Comparison of ENCODE assay signal across 11 cellular contexts in the genomic region with DNA sequence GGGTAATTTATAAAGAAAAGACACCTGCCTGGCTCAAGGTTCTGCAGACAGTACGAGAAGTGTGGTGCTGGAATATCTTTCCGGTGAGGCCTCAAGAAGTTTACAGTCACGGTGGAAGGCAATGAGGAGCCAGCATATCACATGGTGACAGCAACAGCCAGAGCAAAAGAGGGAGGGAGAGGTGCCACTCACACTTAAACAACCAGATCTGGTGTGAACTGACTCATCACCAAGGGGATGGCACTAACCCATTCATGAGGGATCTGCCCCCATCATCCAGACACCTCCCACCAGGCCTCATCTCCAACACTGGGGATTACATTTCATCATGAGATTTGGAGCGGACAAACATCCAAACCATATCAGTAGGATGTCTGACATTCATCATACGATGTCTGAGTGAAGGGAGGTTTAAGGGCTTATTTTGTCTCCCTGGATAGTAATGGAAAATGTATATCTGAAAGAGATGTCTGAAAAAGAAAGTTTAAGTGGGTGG.
"Had no signal": no experiment of that assay in that cellular context is flagged by ENCODE, and none has a peak within 500 bp of the region (broad histone marks: within the 10 kb centered on the region; RNA-seq: fewer than 3 reads in every experiment).

No MANE protein-coding gene starts in this region.

- H3K27me3 ChIP-seq: esophagus squamous epithelium, hepatocyte, left lung, SJSA1 had no signal

- H3K4me1 ChIP-seq: esophagus squamous epithelium, left lung, SJSA1 had no signal

- H3K9me3 Mint-ChIP-seq: activated naive CD8-positive, alpha-beta T cell treated with anti-CD3 and anti-CD28 coated beads, Interleukin-2, amount 10 ng/mL, durations not matched to agents 7 days and 5 days; activated T-helper 2 cell treated with anti-CD3 and anti-CD28 coated beads, Interferon-gamma antibody, Interleukin-2, Interleukin-4, amounts not matched to agents 10 μg/mL and 5 μg/mL and 100 μg/mL, durations not matched to agents 14 hours and 24 hours and 36 hours; WTC11 had no signal

- H3K27ac ChIP-seq: esophagus squamous epithelium, hepatocyte, left lung, SJSA1 had no signal

- H3K9me3 ChIP-seq: esophagus squamous epithelium, left lung, SJSA1 had no signal

- H3K4me1 Mint-ChIP-seq: WTC11 had no signal

- H3K36me3 Mint-ChIP-seq: WTC11 had no signal

- H2AFZ ChIP-seq: hepatocyte had no signal

- H3K4me3 Mint-ChIP-seq: activated naive CD8-positive, alpha-beta T cell treated with anti-CD3 and anti-CD28 coated beads, Interleukin-2, amount 10 ng/mL, durations not matched to agents 7 days and 5 days; WTC11 had no signal

- H3K27ac Mint-ChIP-seq: activated naive CD8-positive, alpha-beta T cell treated with anti-CD3 and anti-CD28 coated beads, Interleukin-2, amount 10 ng/mL, durations not matched to agents 7 days and 5 days; activated T-helper 2 cell treated with anti-CD3 and anti-CD28 coated beads, Interferon-gamma antibody, Interleukin-2, Interleukin-4, amounts not matched to agents 10 μg/mL and 5 μg/mL and 100 μg/mL, durations not matched to agents 14 hours and 24 hours and 36 hours; WTC11 had no signal

- H3K4me3 ChIP-seq: esophagus squamous epithelium, hepatocyte, left lung, SJSA1 had no signal

- ATAC-seq: left lung, WTC11 had no signal

- DNase-seq: activated naive CD8-positive, alpha-beta T cell treated with anti-CD3 and anti-CD28 coated beads, Interleukin-2, amount 10 ng/mL, durations not matched to agents 7 days and 5 days; aorta; cortex of kidney; effector CD4-positive, alpha-beta T cell; esophagus squamous epithelium; left lung; mammary epithelial cell had no signal

- H3K27me3 Mint-ChIP-seq: activated naive CD8-positive, alpha-beta T cell treated with anti-CD3 and anti-CD28 coated beads, Interleukin-2, amount 10 ng/mL, durations not matched to agents 7 days and 5 days had no signal

- H3K4me2 ChIP-seq: hepatocyte had no signal

- H3K79me2 ChIP-seq: hepatocyte had no signal
